In genomic region chrX:111830561-111830960, GRCh38 we compare ENCODE assay signal across 17 cellular contexts. TPM values are rescaled to one million over a fixed set of nuclear protein-coding genes. Genes with fewer than 3 reads are reported as not detected.
DNase-seq lines count a peak whose midpoint lies in the region; ATAC-seq and TF ChIP-seq lines count a peak whose summit lies in the region.
"Had no signal": no experiment of that assay in that cellular context is flagged by ENCODE, and none has a peak within 500 bp of the region (broad histone marks: within the 10 kb centered on the region; RNA-seq: fewer than 3 reads in every experiment).

No MANE protein-coding gene starts in this region.

- no peaks in the 10 kb centered on the region for H3K4me1 ChIP-seq in ovary (ENCODE audit: insufficient read depth)

- DNase-seq in DMS79 treated with DMSO at 0.1 percent for 48 hours (lab: John Stamatoyannopoulos, UW) = peak; percentile 39
- peak; percentile 40 for DNase-seq in epithelial cell of proximal tubule (ENCODE audit: low read depth)
- DNase-seq in left kidney (ENCODE audit: low read depth, low spot score) = peak; percentile 51
- DNase-seq in sciatic nerve (ENCODE audit: low spot score) = no peak
- no peak for DNase-seq in amniotic stem cell (lab: John Stamatoyannopoulos, UW)
- no peak for DNase-seq in ovary
- DNase-seq: CD4-positive, alpha-beta memory T cell; COR-L47; DMS153; DND-41; H9 had no signal

- TF ChIP-seq CTCF in epithelial cell of proximal tubule (conservative IDR thresholded peaks at IDR 0.05; ENCODE audit: low read depth, low read length) (no peak), ovary (IDR thresholded peaks at IDR 0.05) (no peak)

- intact Hi-C loops in sciatic nerve (cut with DNase I) (no loop called here), ovary (cut with DNase I) (no loop called here)

- ATAC-seq in sciatic nerve (no peak), GM21528 (IDR thresholded peaks at IDR 0.05; ENCODE audit: low FRiP score, unreplicated experiment) (no peak)
- ATAC-seq: GM23338, HCT116 had no signal

- no peak for TF ChIP-seq EP300 in ovary (IDR thresholded peaks at IDR 0.05)

- H3K27ac ChIP-seq in ovary = no peak overlapping the region

- H3K4me3 ChIP-seq in epithelial cell of proximal tubule (ENCODE audit: low read depth, low read length) (no peak overlapping the region), ovary (no peak overlapping the region)
- H3K4me3 ChIP-seq: GM23338 had no signal

- WGBS in ovary, 3 donors = 70 to 86% (median 79%) methylated on average over 2 of the region's 2 CpGs

- no peaks in the 10 kb centered on the region for H3K9me3 ChIP-seq in ovary

- no peaks in the 10 kb centered on the region for H3K36me3 ChIP-seq in ovary

- no peaks in the 10 kb centered on the region for H3K27me3 ChIP-seq in ovary

- TF ChIP-seq POLR2A in ovary (IDR thresholded peaks at IDR 0.05) = no peak

RNA-seq across cellular contexts. Expression of gene TRPC5OS, which starts 45.4 kb away (rescaled TPM):
- total RNA-seq in epithelial cell of proximal tubule = not detected in 2 replicates
- not detected for total RNA-seq in sciatic nerve
- under 1 TPM in 1 of 7 donors, not detected in 6; 0.34 TPM for total RNA-seq in ovary
- under 1 TPM in 1 of 2 donors, not detected in 1; 0.02 TPM for polyA plus RNA-seq in ovary
- total RNA-seq: A172; A673; CD4-positive, alpha-beta memory T cell; GM23338; H9 had no signal
- polyA plus RNA-seq: BJ; CD4-positive, alpha-beta memory T cell; GM23338 had no signal

Comparison
In these comparisons a context has a peak if more than half of its experiments do, and no peak if none do; other contexts are left out.
1. DNase-seq: peak in DMS79 treated with DMSO at 0.1 percent for 48 hours (single experiment), epithelial cell of proximal tubule (single experiment) and left kidney (single experiment); none in sciatic nerve (single experiment), amniotic stem cell (single experiment) and ovary (0 of 5).